In the genomic region with DNA sequence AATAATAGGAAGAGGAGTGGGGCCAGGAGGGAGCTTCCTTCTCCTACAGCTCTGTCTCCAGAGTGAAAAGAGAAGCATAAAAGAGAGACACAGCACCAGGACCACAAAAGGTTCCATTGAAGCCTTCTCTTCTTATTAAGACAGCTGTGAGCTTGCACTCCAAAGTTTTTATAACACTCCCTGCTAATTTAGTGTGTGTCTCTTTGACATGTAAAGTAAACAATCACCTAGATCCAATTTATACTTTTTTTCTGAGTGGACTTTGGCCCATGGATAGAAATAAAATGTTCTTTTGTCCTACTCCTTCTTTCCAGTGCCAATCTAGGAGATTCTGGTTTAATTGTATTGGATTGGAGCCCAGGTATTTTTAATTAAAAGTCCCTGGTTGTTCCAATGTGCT, we compare ENCODE assay signal across 22 cellular contexts. TPM values are rescaled to one million over a fixed set of nuclear protein-coding genes. Genes with fewer than 3 reads are reported as not detected.
"Had no signal": no experiment of that assay in that cellular context is flagged by ENCODE, and none has a peak within 500 bp of the region (broad histone marks: within the 10 kb centered on the region; RNA-seq: fewer than 3 reads in every experiment).

TSS of gene CYP2C8 (minus strand) at position 212 of the 400 bp plus-strand sequence. CDS start at position 117, 95 bp downstream.

- H3K27ac Mint-ChIP-seq: endodermal cell, immature natural killer cell, naive B cell, nephron, type B pancreatic cell had no signal

- H3K4me3 Mint-ChIP-seq: endodermal cell, immature natural killer cell, naive B cell, nephron, type B pancreatic cell had no signal

- H3K27me3 ChIP-seq: foreskin keratinocyte, sigmoid colon, uterus had no signal

- FAIRE-seq: endothelial cell of umbilical vein, keratinocyte had no signal

- H3K27me3 Mint-ChIP-seq: naive B cell, type B pancreatic cell had no signal

- H3K36me3 ChIP-seq: sigmoid colon, uterus had no signal

- H3K9me3 ChIP-seq: sigmoid colon, uterus had no signal

- H3K4me3 ChIP-seq: coronary artery, sigmoid colon, skin epidermis, uterus had no signal

- H3K27ac ChIP-seq: coronary artery, foreskin keratinocyte, sigmoid colon, skin epidermis, uterus had no signal

- H3K9me3 Mint-ChIP-seq: nephron, type B pancreatic cell had no signal

- DNase-seq: effector CD4-positive, alpha-beta T cell; endodermal cell; erythroblast; foreskin keratinocyte; immature natural killer cell; mammary epithelial cell; naive B cell; posterior cingulate gyrus; sigmoid colon; stimulated activated CD4-positive, alpha-beta T cell treated with anti-CD3 and anti-CD28 coated beads, Interleukin-12 subunit alpha, Interleukin-12 subunit beta, amount 100 ng/mL, for 4 hours; stimulated activated naive CD4-positive, alpha-beta T cell treated with Interleukin-2 at 50 U/mL for 16 hours; uterus had no signal

- ATAC-seq: foreskin keratinocyte had no signal

- H3K4me1 Mint-ChIP-seq: endodermal cell, immature natural killer cell, naive B cell, nephron had no signal

- H3K4me1 ChIP-seq: foreskin keratinocyte, sigmoid colon, uterus had no signal

- H3K36me3 Mint-ChIP-seq: immature natural killer cell, naive B cell, type B pancreatic cell had no signal

RNA-seq across cellular contexts. Expression of gene CYP2C8, which starts in this region (rescaled TPM):
- total RNA-seq: chondrocyte, dermis microvascular lymphatic vessel endothelial cell, endothelial cell of umbilical vein, lower leg skin, mammary epithelial cell, pulmonary artery endothelial cell had no signal
- polyA plus RNA-seq: foreskin keratinocyte had no signal
